In the genomic region with DNA sequence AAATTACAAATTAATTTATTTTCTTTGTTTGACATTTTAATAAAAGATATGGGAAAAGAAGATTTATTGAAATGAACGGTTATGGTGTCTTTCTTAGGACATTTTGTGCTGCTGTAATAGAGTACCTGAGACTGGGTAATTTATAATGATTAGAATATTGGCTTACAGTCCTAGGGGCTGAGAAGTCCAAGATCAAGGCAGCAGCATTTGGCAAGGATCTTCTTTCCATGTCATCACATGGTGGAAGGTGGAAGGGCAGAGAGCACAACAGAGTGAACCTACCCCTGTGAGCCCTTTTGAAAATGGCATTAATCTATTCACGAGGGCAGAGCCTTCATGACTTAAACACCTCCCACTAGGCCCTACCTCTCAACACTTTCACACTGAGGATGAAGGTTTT, we compare ENCODE assay signal across 27 cellular contexts.
"Had no signal": no experiment of that assay in that cellular context is flagged by ENCODE, and none has a peak within 500 bp of the region (broad histone marks: within the 10 kb centered on the region; RNA-seq: fewer than 3 reads in every experiment).

No MANE protein-coding gene starts in this region.

- H3K36me3 ChIP-seq: colonic mucosa had no signal

- H3K4me3 ChIP-seq: colonic mucosa, coronary artery, dorsolateral prefrontal cortex, esophagus muscularis mucosa, esophagus squamous epithelium, gastrocnemius medialis, gastroesophageal sphincter, heart left ventricle, heart right ventricle had no signal

- H3K27me3 ChIP-seq: colonic mucosa, dorsolateral prefrontal cortex, esophagus muscularis mucosa, esophagus squamous epithelium, foreskin keratinocyte, gastrocnemius medialis, gastroesophageal sphincter, heart left ventricle, heart right ventricle had no signal

- H3K9me3 ChIP-seq: colonic mucosa, esophagus muscularis mucosa, esophagus squamous epithelium, gastrocnemius medialis, gastroesophageal sphincter, heart left ventricle, heart right ventricle had no signal

- H3K4me1 ChIP-seq: colonic mucosa, foreskin keratinocyte, gastrocnemius medialis had no signal

- H3K27ac ChIP-seq: colonic mucosa, coronary artery, dorsolateral prefrontal cortex, epithelial cell of prostate, esophagus muscularis mucosa, esophagus squamous epithelium, foreskin keratinocyte, gastrocnemius medialis, gastroesophageal sphincter, heart left ventricle, heart right ventricle had no signal

- FAIRE-seq: endometrium, endothelial cell of umbilical vein, frontal cortex had no signal

- ATAC-seq: effector memory CD8-positive, alpha-beta T cell; esophagus mucosa; foreskin keratinocyte; gastrocnemius medialis; gastroesophageal sphincter; heart left ventricle; heart right ventricle had no signal

- DNase-seq: colonic mucosa; cortex of kidney; dermis blood vessel endothelial cell; dorsolateral prefrontal cortex; effector CD4-positive, alpha-beta T cell; effector CD8-positive, alpha-beta T cell; effector memory CD4-positive, alpha-beta T cell; effector memory CD8-positive, alpha-beta T cell; endodermal cell; erythroblast; esophagus squamous epithelium; foreskin fibroblast; foreskin keratinocyte; foreskin melanocyte; gastrocnemius medialis; glutamatergic neuron; head of caudate nucleus; heart left ventricle; heart right ventricle had no signal
